ENCODE assay signal across 9 cellular contexts in the genomic region with DNA sequence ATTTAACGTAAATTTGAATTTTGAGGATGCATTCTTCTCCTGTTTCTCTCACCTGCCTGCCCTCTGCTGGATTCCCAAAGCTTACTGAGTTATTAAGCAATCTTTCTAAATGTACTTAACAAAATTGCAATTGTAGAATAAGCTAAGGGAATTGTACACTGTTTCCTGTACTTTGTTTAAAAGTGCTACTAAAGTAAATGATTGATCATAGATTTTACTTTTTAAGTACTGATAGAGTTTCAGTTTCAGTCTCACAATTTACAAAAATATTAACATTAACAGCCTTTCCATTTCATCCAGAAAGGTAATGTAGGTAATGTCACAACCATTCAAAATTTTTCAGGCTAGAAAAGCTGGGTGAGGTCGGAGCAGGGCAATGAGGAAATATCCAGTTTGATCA. TPM values are rescaled to one million over a fixed set of nuclear protein-coding genes. Genes with fewer than 3 reads are reported as not detected.
"Had no signal": no experiment of that assay in that cellular context is flagged by ENCODE, and none has a peak within 500 bp of the region (broad histone marks: within the 10 kb centered on the region; RNA-seq: fewer than 3 reads in every experiment).

No MANE protein-coding gene starts in this region.

- ATAC-seq: GM23338, K562 had no signal

- H3K4me3 Mint-ChIP-seq: GM23338, H9 had no signal

- H3K27ac Mint-ChIP-seq: GM23338, H9 had no signal

- H3K4me3 ChIP-seq: GM23338, K562 had no signal

- DNase-seq: H9, HCEC 1CT, IMR-90, KG1 had no signal

- FAIRE-seq: H1, H54, HTR-8/SVneo, K562 had no signal

- H3K4me1 Mint-ChIP-seq: H9 had no signal

RNA-seq across cellular contexts. Expression of a gene that starts 4.8 kb away (rescaled TPM):
- total RNA-seq: K562 had no signal
- polyA plus RNA-seq: K562 had no signal
